In genomic region chr5:145697251-145698016, GRCh38 we compare ENCODE assay signal across 8 cellular contexts.
DNase-seq lines count a peak whose midpoint lies in the region; ATAC-seq and TF ChIP-seq lines count a peak whose summit lies in the region.

No MANE protein-coding gene starts in this region.

- POLR2A ChIA-PET in activated CD8-positive, alpha-beta T cell treated with anti-CD3 and anti-CD28 coated beads for 36 hours (lab: Charles Lee): no interaction called here

- no peaks in the 10 kb centered on the region for H3K36me3 ChIP-seq in liver (ENCODE audit: control insufficient read depth in 4 of 4, insufficient read depth in 3 of 4, low read depth in 1 of 4, low read length in 3 of 4)

- peak; percentile 61 for DNase-seq in DMS 273 (lab: John Stamatoyannopoulos, UW; ENCODE audit: unreplicated experiment)
- DNase-seq in activated CD8-positive, alpha-beta T cell treated with anti-CD3 and anti-CD28 coated beads for 36 hours: peak; percentile 41
- DNase-seq in activated gamma-delta T cell treated with Interleukin-2 at 50 U/mL for 16 hours: no peak
- no peak for DNase-seq in NCI-H1105 (lab: John Stamatoyannopoulos, UW)
- no peak for DNase-seq in DMS153 (lab: John Stamatoyannopoulos, UW)

- peak; percentile 70 for ATAC-seq in GM19043 (IDR thresholded peaks at IDR 0.05; ENCODE audit: low read depth, unreplicated experiment)
- ATAC-seq in HG03571 (IDR thresholded peaks at IDR 0.05; ENCODE audit: unreplicated experiment): peak; percentile 61
- no peak for ATAC-seq in activated CD8-positive, alpha-beta T cell treated with anti-CD3 and anti-CD28 coated beads for 36 hours

- 68% methylated on average over 4 of the region's 4 CpGs for WGBS in liver

- H3K4me1 ChIP-seq in liver (ENCODE audit: control insufficient read depth in 4 of 4, insufficient read depth in 4 of 4, low read length in 3 of 4): no peaks in the 10 kb centered on the region

- no peaks in the 10 kb centered on the region for H3K4me1 Mint-ChIP-seq in activated CD8-positive, alpha-beta T cell treated with anti-CD3 and anti-CD28 coated beads for 36 hours (ENCODE audit: low read depth)

- no peak overlapping the region for H3K4me3 Mint-ChIP-seq in activated CD8-positive, alpha-beta T cell treated with anti-CD3 and anti-CD28 coated beads for 36 hours

- no peaks in the 10 kb centered on the region for H3K9me3 ChIP-seq in liver (ENCODE audit: control insufficient read depth in 4 of 4, low read length in 3 of 4)

- H3K36me3 Mint-ChIP-seq in activated CD8-positive, alpha-beta T cell treated with anti-CD3 and anti-CD28 coated beads for 36 hours (ENCODE audit: low read depth): no peaks in the 10 kb centered on the region

- no peaks in the 10 kb centered on the region for H3K27me3 ChIP-seq in liver (ENCODE audit: control insufficient read depth in 4 of 4, insufficient read depth in 4 of 4, low read length in 3 of 4)

- no peak overlapping the region for H3K9ac ChIP-seq in liver (ENCODE audit: low read depth in 1 of 2, low read length in 2 of 2)

- no peaks in the 10 kb centered on the region for H3K9me3 Mint-ChIP-seq in activated CD8-positive, alpha-beta T cell treated with anti-CD3 and anti-CD28 coated beads for 36 hours

- peak; percentile 22 for TF ChIP-seq CTCF in activated CD8-positive, alpha-beta T cell treated with anti-CD3 and anti-CD28 coated beads for 36 hours (IDR thresholded peaks at IDR 0.05)
- TF ChIP-seq CTCF in liver (IDR thresholded peaks at IDR 0.05; ENCODE audit: low read depth, low read length, missing input control): peak; percentile 48

- H3K27ac ChIP-seq in liver (ENCODE audit: low read depth in 1 of 2, low read length in 2 of 2): no peak overlapping the region

- intact Hi-C loops in activated CD8-positive, alpha-beta T cell treated with anti-CD3 and anti-CD28 coated beads for 36 hours (cut with micrococcal nuclease): loop anchor here (5.0 kb wide), 1 partner anchor 125 kb away; no protein-coding TSS in a partner anchor

- no peak overlapping the region for H3K27ac Mint-ChIP-seq in activated CD8-positive, alpha-beta T cell treated with anti-CD3 and anti-CD28 coated beads for 36 hours

- H3K27me3 Mint-ChIP-seq in activated CD8-positive, alpha-beta T cell treated with anti-CD3 and anti-CD28 coated beads for 36 hours: no peaks in the 10 kb centered on the region

- CTCF ChIA-PET in activated CD8-positive, alpha-beta T cell treated with anti-CD3 and anti-CD28 coated beads for 36 hours (lab: Charles Lee): interaction anchor here (0.7 to 1.7 kb wide), 3 partner anchors 11 to 128 kb away, joined by 3 to 8 read pairs (median 3); no protein-coding TSS in a partner anchor

- TF ChIP-seq RAD21 in liver (IDR thresholded peaks at IDR 0.05): peak; percentile 72 to 79

- H3K4me3 ChIP-seq in liver (ENCODE audit: low read depth in 1 of 3, low read length in 3 of 3): no peak overlapping the region

TF ChIP-seq in liver, 16 proteins besides CTCF, POLR2A, EP300 and RAD21:
- TF ChIP-seq NR2F2 (IDR thresholded peaks at IDR 0.05): no peak
- no peak for TF ChIP-seq TAF1 (conservative IDR thresholded peaks at IDR 0.05)
- no peak for TF ChIP-seq RXRA (IDR thresholded peaks at IDR 0.05)
- no peak for TF ChIP-seq HNF4A (conservative IDR thresholded peaks at IDR 0.05)
- no peak for TF ChIP-seq FOXA1 (IDR thresholded peaks at IDR 0.05)
- TF ChIP-seq HNF4G (IDR thresholded peaks at IDR 0.05): no peak
- TF ChIP-seq, protein P1, sequence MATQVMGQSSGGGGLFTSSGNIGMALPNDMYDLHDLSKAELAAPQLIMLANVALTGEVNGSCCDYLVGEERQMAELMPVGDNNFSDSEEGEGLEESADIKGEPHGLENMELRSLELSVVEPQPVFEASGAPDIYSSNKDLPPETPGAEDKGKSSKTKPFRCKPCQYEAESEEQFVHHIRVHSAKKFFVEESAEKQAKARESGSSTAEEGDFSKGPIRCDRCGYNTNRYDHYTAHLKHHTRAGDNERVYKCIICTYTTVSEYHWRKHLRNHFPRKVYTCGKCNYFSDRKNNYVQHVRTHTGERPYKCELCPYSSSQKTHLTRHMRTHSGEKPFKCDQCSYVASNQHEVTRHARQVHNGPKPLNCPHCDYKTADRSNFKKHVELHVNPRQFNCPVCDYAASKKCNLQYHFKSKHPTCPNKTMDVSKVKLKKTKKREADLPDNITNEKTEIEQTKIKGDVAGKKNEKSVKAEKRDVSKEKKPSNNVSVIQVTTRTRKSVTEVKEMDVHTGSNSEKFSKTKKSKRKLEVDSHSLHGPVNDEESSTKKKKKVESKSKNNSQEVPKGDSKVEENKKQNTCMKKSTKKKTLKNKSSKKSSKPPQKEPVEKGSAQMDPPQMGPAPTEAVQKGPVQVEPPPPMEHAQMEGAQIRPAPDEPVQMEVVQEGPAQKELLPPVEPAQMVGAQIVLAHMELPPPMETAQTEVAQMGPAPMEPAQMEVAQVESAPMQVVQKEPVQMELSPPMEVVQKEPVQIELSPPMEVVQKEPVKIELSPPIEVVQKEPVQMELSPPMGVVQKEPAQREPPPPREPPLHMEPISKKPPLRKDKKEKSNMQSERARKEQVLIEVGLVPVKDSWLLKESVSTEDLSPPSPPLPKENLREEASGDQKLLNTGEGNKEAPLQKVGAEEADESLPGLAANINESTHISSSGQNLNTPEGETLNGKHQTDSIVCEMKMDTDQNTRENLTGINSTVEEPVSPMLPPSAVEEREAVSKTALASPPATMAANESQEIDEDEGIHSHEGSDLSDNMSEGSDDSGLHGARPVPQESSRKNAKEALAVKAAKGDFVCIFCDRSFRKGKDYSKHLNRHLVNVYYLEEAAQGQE (IDR thresholded peaks at IDR 0.05): no peak
- no peak for TF ChIP-seq ZBTB33 (IDR thresholded peaks at IDR 0.05)

Comparison
In these comparisons a context has a peak if more than half of its experiments do, and no peak if none do; other contexts are left out.
1. DNase-seq: peak in DMS 273 (single experiment) and activated CD8-positive, alpha-beta T cell treated with anti-CD3 and anti-CD28 coated beads for 36 hours (single experiment); none in activated gamma-delta T cell treated with Interleukin-2 at 50 U/mL for 16 hours (single experiment), NCI-H1105 (single experiment) and DMS153 (single experiment).